Comparison of ENCODE assay signal across 1 cellular context in genomic region chr16:81448154-81449131, GRCh38.
TF ChIP-seq lines count a peak whose summit lies in the region.

No MANE protein-coding gene starts in this region.

TF ChIP-seq in HepG2, 621 proteins besides CTCF, POLR2A, EP300 and RAD21 (continued from another document and continues in another):
- TF ChIP-seq ATF7 (IDR thresholded peaks at IDR 0.05) (no peak), ATF7 (CRISPR knock-in tag; IDR thresholded peaks at IDR 0.05) (no peak), HNF4G (IDR thresholded peaks at IDR 0.05; ENCODE audit: borderline replicate concordance, low read depth, low read length) (peak; percentile 92), HNF4G (CRISPR knock-in tag; IDR thresholded peaks at IDR 0.05; ENCODE audit: borderline replicate concordance, low read depth) (peak; percentile 94; the same call in 1 of the 2 replicates), POLR2AphosphoS2 (IDR thresholded peaks at IDR 0.05; ENCODE audit: low read depth, low read length) (peak; percentile 74; the same call in 1 of the 2 replicates), IKZF5 (CRISPR knock-in tag; IDR thresholded peaks at IDR 0.05) (peak; percentile 98), KMT2A (CRISPR knock-in tag; IDR thresholded peaks at IDR 0.05) (peak; percentile 98), ZNF710 (CRISPR knock-in tag; IDR thresholded peaks at IDR 0.05; ENCODE audit: borderline replicate concordance) (peak; percentile 76; the same call in 1 of the 2 replicates), ZNF768 (CRISPR knock-in tag; IDR thresholded peaks at IDR 0.05) (peak; percentile 70), SCMH1 (CRISPR knock-in tag; IDR thresholded peaks at IDR 0.05; ENCODE audit: borderline replicate concordance) (no peak), ISX (CRISPR knock-in tag; conservative IDR thresholded peaks at IDR 0.05) (0 out of 2 replicates have a peak, but pooled peaks have one; percentile 87), POLR2AphosphoS5 (IDR thresholded peaks at IDR 0.05; ENCODE audit: low read depth, low read length) (peak; percentile 97), ZNF577 (CRISPR knock-in tag; IDR thresholded peaks at IDR 0.05; ENCODE audit: borderline replicate concordance, low read depth) (no peak), ZNF614 (CRISPR knock-in tag; IDR thresholded peaks at IDR 0.05; ENCODE audit: borderline replicate concordance) (peak; percentile 98; the same call in 1 of the 2 replicates), MLXIP (CRISPR knock-in tag; IDR thresholded peaks at IDR 0.05; ENCODE audit: borderline replicate concordance) (no peak; the same call in 1 of the 2 replicates), PRMT3 (CRISPR knock-in tag; IDR thresholded peaks at IDR 0.05; ENCODE audit: borderline replicate concordance, low read depth) (peak; percentile 86), ZNF564 (CRISPR knock-in tag; IDR thresholded peaks at IDR 0.05) (peak; percentile 96), POGZ (CRISPR knock-in tag; IDR thresholded peaks at IDR 0.05) (peak; percentile 77), MED8 (CRISPR knock-in tag; IDR thresholded peaks at IDR 0.05; ENCODE audit: insufficient replicate concordance) (no peak), ZNF414 (CRISPR knock-in tag; IDR thresholded peaks at IDR 0.05) (peak; percentile 97), ATF1 (CRISPR knock-in tag; IDR thresholded peaks at IDR 0.05) (no peak), ZNF362 (CRISPR knock-in tag; IDR thresholded peaks at IDR 0.05; ENCODE audit: borderline replicate concordance) (peak; percentile 59; the same call in 1 of the 2 replicates), ZNF431 (CRISPR knock-in tag; IDR thresholded peaks at IDR 0.05; ENCODE audit: borderline replicate concordance, low read depth) (peak; percentile 95; the same call in 1 of the 2 replicates), ZNF766 (CRISPR knock-in tag; IDR thresholded peaks at IDR 0.05; ENCODE audit: borderline replicate concordance) (peak; percentile 90), ZKSCAN5 (CRISPR knock-in tag; IDR thresholded peaks at IDR 0.05) (no peak; the same call in 1 of the 2 replicates), ZNF441 (CRISPR knock-in tag; IDR thresholded peaks at IDR 0.05; ENCODE audit: borderline replicate concordance) (0 out of 2 replicates have a peak, but pooled peaks have one; percentile 70), AGO1 (IDR thresholded peaks at IDR 0.05; ENCODE audit: low read depth, low read length, poor library complexity, severe bottlenecking) (peak; percentile 35), ZNF432 (CRISPR knock-in tag; IDR thresholded peaks at IDR 0.05; ENCODE audit: borderline replicate concordance) (no peak), ETV6 (CRISPR knock-in tag; conservative IDR thresholded peaks at IDR 0.05) (0 out of 2 replicates have a peak, but pooled peaks have one; percentile 35), HMG20A (CRISPR knock-in tag; IDR thresholded peaks at IDR 0.05; ENCODE audit: borderline replicate concordance) (peak; percentile 89), JDP2 (CRISPR knock-in tag; IDR thresholded peaks at IDR 0.05; ENCODE audit: borderline replicate concordance) (no peak; the same call in 1 of the 2 replicates), ZFP36L2 (CRISPR knock-in tag; IDR thresholded peaks at IDR 0.05) (no peak), NR2F2 (IDR thresholded peaks at IDR 0.05; ENCODE audit: borderline replicate concordance, low read depth) (peak; percentile 68; the same call in 1 of the 2 replicates), ZNF280B (CRISPR knock-in tag; IDR thresholded peaks at IDR 0.05; ENCODE audit: borderline replicate concordance) (peak; percentile 91), ZNF326 (CRISPR knock-in tag; IDR thresholded peaks at IDR 0.05; ENCODE audit: borderline replicate concordance) (no peak; the same call in none of the 2 replicates), TMF1 (CRISPR knock-in tag; IDR thresholded peaks at IDR 0.05; ENCODE audit: low read depth) (no peak), TBX2 (CRISPR knock-in tag; IDR thresholded peaks at IDR 0.05; ENCODE audit: borderline replicate concordance) (peak; percentile 95), NFAT5 (CRISPR knock-in tag; IDR thresholded peaks at IDR 0.05) (peak; percentile 49; the same call in 1 of the 2 replicates), ZNF724P (CRISPR knock-in tag; IDR thresholded peaks at IDR 0.05; ENCODE audit: borderline replicate concordance) (no peak), ATF2 (CRISPR knock-in tag; IDR thresholded peaks at IDR 0.05) (peak; percentile 96), ZNF234 (CRISPR knock-in tag; conservative IDR thresholded peaks at IDR 0.05) (no peak), NR0B2 (CRISPR knock-in tag; IDR thresholded peaks at IDR 0.05) (0 out of 2 replicates have a peak, but pooled peaks have one; percentile 72), ZZZ3 (CRISPR knock-in tag; IDR thresholded peaks at IDR 0.05; ENCODE audit: borderline replicate concordance) (no peak; the same call in 1 of the 2 replicates), GATAD2A (CRISPR knock-in tag; IDR thresholded peaks at IDR 0.05) (peak; percentile 98), LBX2 (CRISPR knock-in tag; IDR thresholded peaks at IDR 0.05; ENCODE audit: borderline replicate concordance) (no peak), CBX1 (IDR thresholded peaks at IDR 0.05; ENCODE audit: low read depth) (peak; percentile 91), MAZ (IDR thresholded peaks at IDR 0.05; ENCODE audit: borderline replicate concordance, low read depth, low read length) (peak; percentile 94), MAZ (CRISPR knock-in tag; IDR thresholded peaks at IDR 0.05; ENCODE audit: low read depth) (peak; percentile 93)
